In the genomic region with DNA sequence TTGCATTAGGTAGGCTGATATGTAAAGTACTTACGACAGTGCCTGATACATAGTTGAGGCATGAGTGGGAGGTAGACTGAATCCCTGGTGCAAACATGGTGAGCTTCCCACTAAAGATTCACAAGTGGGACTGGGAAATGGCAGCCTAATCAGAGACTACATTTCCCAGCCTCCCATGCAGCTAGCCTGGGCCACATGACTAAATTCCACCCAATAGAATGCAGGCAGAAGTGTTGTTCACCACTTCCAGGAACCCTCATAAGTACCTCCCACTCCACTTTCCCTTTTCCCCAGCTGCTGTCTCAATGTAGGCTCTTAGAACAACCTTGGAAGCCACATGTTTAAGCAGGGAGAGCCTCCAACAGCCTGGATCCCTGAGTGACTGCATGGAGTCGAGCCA, we compare ENCODE assay signal across 1 cellular context.
TF ChIP-seq lines count a peak whose summit lies in the region.

No MANE protein-coding gene starts in this region.

TF ChIP-seq in K562, 482 proteins besides CTCF, POLR2A, EP300 and RAD21 (continued from another document):
- TF ChIP-seq, protein P1, sequence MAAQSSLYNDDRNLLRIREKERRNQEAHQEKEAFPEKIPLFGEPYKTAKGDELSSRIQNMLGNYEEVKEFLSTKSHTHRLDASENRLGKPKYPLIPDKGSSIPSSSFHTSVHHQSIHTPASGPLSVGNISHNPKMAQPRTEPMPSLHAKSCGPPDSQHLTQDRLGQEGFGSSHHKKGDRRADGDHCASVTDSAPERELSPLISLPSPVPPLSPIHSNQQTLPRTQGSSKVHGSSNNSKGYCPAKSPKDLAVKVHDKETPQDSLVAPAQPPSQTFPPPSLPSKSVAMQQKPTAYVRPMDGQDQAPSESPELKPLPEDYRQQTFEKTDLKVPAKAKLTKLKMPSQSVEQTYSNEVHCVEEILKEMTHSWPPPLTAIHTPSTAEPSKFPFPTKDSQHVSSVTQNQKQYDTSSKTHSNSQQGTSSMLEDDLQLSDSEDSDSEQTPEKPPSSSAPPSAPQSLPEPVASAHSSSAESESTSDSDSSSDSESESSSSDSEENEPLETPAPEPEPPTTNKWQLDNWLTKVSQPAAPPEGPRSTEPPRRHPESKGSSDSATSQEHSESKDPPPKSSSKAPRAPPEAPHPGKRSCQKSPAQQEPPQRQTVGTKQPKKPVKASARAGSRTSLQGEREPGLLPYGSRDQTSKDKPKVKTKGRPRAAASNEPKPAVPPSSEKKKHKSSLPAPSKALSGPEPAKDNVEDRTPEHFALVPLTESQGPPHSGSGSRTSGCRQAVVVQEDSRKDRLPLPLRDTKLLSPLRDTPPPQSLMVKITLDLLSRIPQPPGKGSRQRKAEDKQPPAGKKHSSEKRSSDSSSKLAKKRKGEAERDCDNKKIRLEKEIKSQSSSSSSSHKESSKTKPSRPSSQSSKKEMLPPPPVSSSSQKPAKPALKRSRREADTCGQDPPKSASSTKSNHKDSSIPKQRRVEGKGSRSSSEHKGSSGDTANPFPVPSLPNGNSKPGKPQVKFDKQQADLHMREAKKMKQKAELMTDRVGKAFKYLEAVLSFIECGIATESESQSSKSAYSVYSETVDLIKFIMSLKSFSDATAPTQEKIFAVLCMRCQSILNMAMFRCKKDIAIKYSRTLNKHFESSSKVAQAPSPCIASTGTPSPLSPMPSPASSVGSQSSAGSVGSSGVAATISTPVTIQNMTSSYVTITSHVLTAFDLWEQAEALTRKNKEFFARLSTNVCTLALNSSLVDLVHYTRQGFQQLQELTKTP (IDR thresholded peaks at IDR 0.05; ENCODE audit: low read depth in 1 of 2, partially characterized antibody in 2 of 2): peak in 1 of 2 experiments; percentile 84
- TF ChIP-seq, protein P2, sequence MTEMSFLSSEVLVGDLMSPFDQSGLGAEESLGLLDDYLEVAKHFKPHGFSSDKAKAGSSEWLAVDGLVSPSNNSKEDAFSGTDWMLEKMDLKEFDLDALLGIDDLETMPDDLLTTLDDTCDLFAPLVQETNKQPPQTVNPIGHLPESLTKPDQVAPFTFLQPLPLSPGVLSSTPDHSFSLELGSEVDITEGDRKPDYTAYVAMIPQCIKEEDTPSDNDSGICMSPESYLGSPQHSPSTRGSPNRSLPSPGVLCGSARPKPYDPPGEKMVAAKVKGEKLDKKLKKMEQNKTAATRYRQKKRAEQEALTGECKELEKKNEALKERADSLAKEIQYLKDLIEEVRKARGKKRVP (CRISPR knock-in tag; IDR thresholded peaks at IDR 0.05): no peak
- TF ChIP-seq ZNF124 (CRISPR knock-in tag; IDR thresholded peaks at IDR 0.05) (no peak), TEAD4 (IDR thresholded peaks at IDR 0.05; ENCODE audit: low read length) (peak; percentile 39), TEAD4 (CRISPR knock-in tag; IDR thresholded peaks at IDR 0.05; ENCODE audit: borderline replicate concordance) (no peak), SMARCC2 (IDR thresholded peaks at IDR 0.05; ENCODE audit: low read depth) (no peak), CEBPB (tag; IDR thresholded peaks at IDR 0.05) (no peak), ELF4 (CRISPR knock-in tag; IDR thresholded peaks at IDR 0.05) (no peak), PHTF2 (CRISPR knock-in tag; IDR thresholded peaks at IDR 0.05) (no peak), POLR2AphosphoS2 (IDR thresholded peaks at IDR 0.05; ENCODE audit: low read length) (no peak), CBX1 (IDR thresholded peaks at IDR 0.05; ENCODE audit: low read depth) (no peak), ZNF583 (CRISPR knock-in tag; IDR thresholded peaks at IDR 0.05) (no peak), BRD9 (IDR thresholded peaks at IDR 0.05; ENCODE audit: low read depth, partially characterized antibody) (no peak), ZNF143 (CRISPR knock-in tag; IDR thresholded peaks at IDR 0.05) (peak; percentile 87), PYGO2 (tag; IDR thresholded peaks at IDR 0.05) (no peak), ZNF347 (CRISPR knock-in tag; IDR thresholded peaks at IDR 0.05; ENCODE audit: low read depth) (no peak)
- TF ChIP-seq, protein P3, sequence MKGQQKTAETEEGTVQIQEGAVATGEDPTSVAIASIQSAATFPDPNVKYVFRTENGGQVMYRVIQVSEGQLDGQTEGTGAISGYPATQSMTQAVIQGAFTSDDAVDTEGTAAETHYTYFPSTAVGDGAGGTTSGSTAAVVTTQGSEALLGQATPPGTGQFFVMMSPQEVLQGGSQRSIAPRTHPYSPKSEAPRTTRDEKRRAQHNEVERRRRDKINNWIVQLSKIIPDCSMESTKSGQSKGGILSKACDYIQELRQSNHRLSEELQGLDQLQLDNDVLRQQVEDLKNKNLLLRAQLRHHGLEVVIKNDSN (CRISPR knock-in tag; IDR thresholded peaks at IDR 0.05): peak; percentile 96
